14 cellular contexts compared by ENCODE assay signal in the genomic region with DNA sequence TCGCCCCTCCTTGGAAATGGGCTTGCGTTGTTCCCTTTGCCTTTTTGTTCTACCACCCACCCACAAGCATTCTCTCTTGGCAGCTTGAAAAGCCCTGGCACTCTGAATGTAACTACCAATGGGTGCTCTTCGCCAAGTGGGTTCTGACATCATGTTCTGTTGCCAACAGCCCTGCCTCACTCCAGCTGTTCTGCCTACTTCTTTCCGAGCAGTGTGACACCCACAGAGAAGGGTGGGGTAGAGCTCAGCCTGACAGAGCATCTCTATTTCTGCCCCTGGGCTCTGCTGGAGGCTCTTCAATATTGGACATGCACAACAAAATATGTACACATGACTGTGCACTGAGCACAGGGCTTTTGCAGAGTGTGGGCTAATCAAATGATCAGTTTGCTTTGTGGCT. TPM values are rescaled to one million over a fixed set of nuclear protein-coding genes. Genes with fewer than 3 reads are reported as not detected.
DNase-seq lines count a peak whose midpoint lies in the region; ATAC-seq and TF ChIP-seq lines count a peak whose summit lies in the region.
"Had no signal": no experiment of that assay in that cellular context is flagged by ENCODE, and none has a peak within 500 bp of the region (broad histone marks: within the 10 kb centered on the region; RNA-seq: fewer than 3 reads in every experiment).

No MANE protein-coding gene starts in this region.

- peak overlapping the region; percentile 79 for H3K9ac ChIP-seq in adipocyte (ENCODE audit: low read length)

- intact Hi-C loops in prostate gland (cut with DNase I): no loop called here

- TF ChIP-seq CTCF in fibroblast of the aortic adventitia (IDR thresholded peaks at IDR 0.05; ENCODE audit: insufficient read depth, low read length): no peak
- TF ChIP-seq CTCF in prostate gland (IDR thresholded peaks at IDR 0.05): no peak

- DNase-seq in ELR (ENCODE audit: low read depth): peak; percentile 26
- peak; percentile 50 for DNase-seq in adipocyte (ENCODE audit: low read depth)
- DNase-seq in fibroblast of the aortic adventitia (ENCODE audit: low read depth): peak; percentile 74
- peak; percentile 7 for DNase-seq in putamen (ENCODE audit: low spot score)
- DNase-seq in prostate gland (ENCODE audit: low spot score): no peak
- no peak for DNase-seq in ureter (ENCODE audit: low spot score)
- DNase-seq: glutamatergic neuron, NCI-H1105 treated with DMSO at 0.1 percent for 48 hours, NCI-H510A treated with DMSO at 0.1 percent for 48 hours had no signal

- H3K9me3 ChIP-seq in adipocyte (ENCODE audit: control insufficient read depth, low read length) (peaks cover 10% of the 10 kb centered on the region), prostate gland (no peaks in the 10 kb centered on the region)
- H3K9me3 ChIP-seq: neutrophil had no signal

- no peak overlapping the region for H3K27ac ChIP-seq in prostate gland
- H3K27ac ChIP-seq: neutrophil had no signal

- ATAC-seq in HG03095 (IDR thresholded peaks at IDR 0.05; ENCODE audit: unreplicated experiment): no peak
- no peak for ATAC-seq in HG03521 (IDR thresholded peaks at IDR 0.05; ENCODE audit: unreplicated experiment)
- ATAC-seq: HCT116 had no signal

- no peaks in the 10 kb centered on the region for H3K36me3 ChIP-seq in adipocyte (ENCODE audit: control insufficient read depth, insufficient read depth, low read length, severe bottlenecking)
- no peaks in the 10 kb centered on the region for H3K36me3 ChIP-seq in prostate gland
- H3K36me3 ChIP-seq: neutrophil had no signal

- TF ChIP-seq POLR2A in prostate gland (IDR thresholded peaks at IDR 0.05): no peak

- H3K4me3 ChIP-seq in adipocyte (ENCODE audit: low read length) (peak overlapping the region; percentile 19), fibroblast of the aortic adventitia (ENCODE audit: low read depth, low read length) (no peak overlapping the region), prostate gland (no peak overlapping the region)

- H3K27me3 ChIP-seq in adipocyte (replicated peaks; ENCODE audit: control insufficient read depth, insufficient read depth, low read length) (no peaks in the 10 kb centered on the region), prostate gland (replicated peaks; ENCODE audit: insufficient read depth) (no peaks in the 10 kb centered on the region)

- WGBS in prostate gland: 69% methylated on average over 4 of the region's 4 CpGs

- H3K4me1 ChIP-seq in adipocyte (ENCODE audit: control insufficient read depth, insufficient read depth, low read length) (peaks cover 55% of the 10 kb centered on the region), prostate gland (replicated peaks) (no peaks in the 10 kb centered on the region)

RNA-seq across cellular contexts. Expression of gene EXOSC9, which starts 15.6 kb away (rescaled TPM):
- 26.8 and 50.7 TPM in 2 replicates for total RNA-seq in fibroblast of the aortic adventitia (ENCODE audit: low replicate concordance)
- 10 to 100 TPM; 17.1 to 40.1 TPM for total RNA-seq in prostate gland
- total RNA-seq in ureter: 17.2 TPM

RNA-seq across cellular contexts. Expression of gene SMIM43, which starts 20.5 kb away (rescaled TPM):
- 0.45 and 1.1 TPM in 2 replicates for total RNA-seq in fibroblast of the aortic adventitia (ENCODE audit: low replicate concordance)
- not detected for total RNA-seq in prostate gland
- total RNA-seq in ureter: not detected
- total RNA-seq: liver had no signal

RNA-seq across cellular contexts. Expression of gene CCNA2, which starts 38.2 kb away (rescaled TPM):
- total RNA-seq in fibroblast of the aortic adventitia (ENCODE audit: low replicate concordance): 3.8 and 63.9 TPM in 2 replicates
- 1 to 10 TPM; 3.5 to 4.1 TPM for total RNA-seq in prostate gland
- 1.0 TPM for total RNA-seq in ureter

Comparison
In these comparisons a context has a peak if more than half of its experiments do, and no peak if none do; other contexts are left out.
1. DNase-seq: peak in ELR (single experiment), adipocyte (single experiment), fibroblast of the aortic adventitia (single experiment) and putamen (single experiment); none in prostate gland (single experiment) and ureter (single experiment).